In the genomic region with DNA sequence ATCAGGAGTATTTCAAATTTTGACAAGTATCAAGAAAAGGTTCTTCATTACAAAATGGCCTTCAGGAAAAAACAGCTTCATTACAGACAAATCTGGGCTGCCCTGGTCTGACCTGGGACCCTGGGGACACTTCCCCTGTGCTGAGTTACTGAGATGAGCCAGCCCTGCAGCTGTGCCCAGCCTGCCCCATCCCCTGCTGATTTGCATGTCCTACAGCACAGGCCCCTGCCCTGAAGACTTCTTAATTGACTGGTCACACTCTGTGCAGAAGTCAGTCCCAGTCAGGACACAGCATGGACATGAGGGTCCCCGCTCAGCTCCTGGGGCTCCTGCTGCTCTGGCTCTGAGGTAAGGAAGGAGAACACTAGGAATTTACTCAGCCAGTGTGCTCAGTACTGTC, we compare ENCODE assay signal across 20 cellular contexts.
A peak's percentile ranks its signal among the peaks of the same experiment; 100 is the strongest.
DNase-seq lines count a peak whose midpoint lies in the region; ATAC-seq and TF ChIP-seq lines count a peak whose summit lies in the region.
"Had no signal": no experiment of that assay in that cellular context is flagged by ENCODE, and none has a peak within 500 bp of the region (broad histone marks: within the 10 kb centered on the region; RNA-seq: fewer than 3 reads in every experiment).

No MANE protein-coding gene starts in this region.

- H3K36me3 Mint-ChIP-seq in activated B cell treated with CpG ODN at 0.5 μM for 24 hours (ENCODE audit: low read depth), result no peaks in the 10 kb centered on the region
- H3K36me3 Mint-ChIP-seq: CD8-positive, alpha-beta T cell had no signal

- DNase-seq in NAMALWA (ENCODE audit: low spot score), result peak; percentile 40
- DNase-seq in activated B cell treated with CpG ODN at 0.5 μM for 24 hours, result no peak
- DNase-seq in neuronal stem cell (ENCODE audit: low spot score), result no peak
- DNase-seq in NCI-H2196 (lab: John Stamatoyannopoulos, UW; ENCODE audit: unreplicated experiment), result no peak
- DNase-seq in T-helper 2 cell, result no peak
- no peak for DNase-seq in GM10248 (ENCODE audit: extremely low spot score)
- DNase-seq: Caco-2; CD8-positive, alpha-beta T cell; EL; GDM1; KBM-7; MG63; NCI-H2029 treated with DMSO at 0.1 percent for 48 hours; NCI-H2227 treated with DMSO at 0.1 percent for 48 hours; NCI-H69; OCI-M1; SK-N-SH had no signal

- H2AK5ac ChIP-seq in neuronal stem cell (ENCODE audit: low read depth, low read length), result no peak overlapping the region

- H4K20me1 ChIP-seq in BLaER1, result no peaks in the 10 kb centered on the region

- peak overlapping the region; percentile 43 for H3K14ac ChIP-seq in neuronal stem cell (ENCODE audit: low read length)

- POLR2A ChIA-PET in activated B cell treated with CpG ODN at 0.5 μM for 24 hours (lab: Charles Lee), result no interaction called here
- POLR2A ChIA-PET in GM10248 (lab: Yijun Ruan, JAX), result no interaction called here

- H3K27ac Mint-ChIP-seq in activated B cell treated with CpG ODN at 0.5 μM for 24 hours, result no peak overlapping the region
- H3K27ac Mint-ChIP-seq: CD8-positive, alpha-beta T cell had no signal

- no CpG with 5 or more reads among the region's 1 CpG for WGBS in neuronal stem cell (ENCODE audit: extremely low coverage in 2 of 2, insufficient read length in 2 of 2, insufficient replicate concordance in 1 of 2), 2 donors

- H2AFZ ChIP-seq in neuronal stem cell (ENCODE audit: low read length), result no peak overlapping the region

- H4K8ac ChIP-seq in neuronal stem cell (ENCODE audit: low read depth, low read length), result no peak overlapping the region

- ATAC-seq in activated B cell treated with CpG ODN at 0.5 μM for 24 hours (ENCODE audit: low read depth) (peak; percentile 80), GM18498 (IDR thresholded peaks at IDR 0.05; ENCODE audit: unreplicated experiment) (no peak)
- ATAC-seq: CD8-positive, alpha-beta T cell had no signal

- no peaks in the 10 kb centered on the region for H3K9me3 Mint-ChIP-seq in activated B cell treated with CpG ODN at 0.5 μM for 24 hours
- H3K9me3 Mint-ChIP-seq: CD8-positive, alpha-beta T cell had no signal

- H3K36me3 ChIP-seq in BLaER1 (no peaks in the 10 kb centered on the region), neuronal stem cell (replicated peaks in 1 of 2; ENCODE audit: control insufficient read depth in 2 of 2, insufficient read depth in 2 of 2, low read length in 2 of 2) (no peaks in the 10 kb centered on the region)
- H3K36me3 ChIP-seq: MG63 had no signal

- H3K4ac ChIP-seq in neuronal stem cell (ENCODE audit: low read length), result no peak overlapping the region

- H3K9me3 ChIP-seq in BLaER1 (no peaks in the 10 kb centered on the region), neuronal stem cell (replicated peaks in 1 of 2; ENCODE audit: control insufficient read depth in 2 of 2, insufficient read depth in 1 of 2, low read depth in 1 of 2, low read length in 2 of 2) (peaks cover 0 to 4% of the 10 kb centered on the region in 2 donors)
- H3K9me3 ChIP-seq: Caco-2, MG63, SK-N-SH had no signal

- no peaks in the 10 kb centered on the region for H3K79me1 ChIP-seq in neuronal stem cell (ENCODE audit: low read depth, low read length)

- CTCF ChIA-PET in activated B cell treated with CpG ODN at 0.5 μM for 24 hours (lab: Charles Lee), result no interaction called here
- CTCF ChIA-PET in GM10248 (lab: Yijun Ruan, JAX), result no interaction called here

- H3K4me2 ChIP-seq in BLaER1, result peak overlapping the region; percentile 79
- H3K4me2 ChIP-seq in neuronal stem cell (ENCODE audit: insufficient read depth, low read length, poor library complexity, severe bottlenecking), result no peak overlapping the region
- H3K4me2 ChIP-seq: SK-N-SH had no signal

- H3K23ac ChIP-seq in neuronal stem cell (ENCODE audit: low read depth, low read length, poor library complexity), result no peak overlapping the region

- no peak overlapping the region for H3K18ac ChIP-seq in neuronal stem cell (ENCODE audit: low read length)

- H2BK12ac ChIP-seq in neuronal stem cell (ENCODE audit: low read length), result no peak overlapping the region

- H3K27ac ChIP-seq in BLaER1, result peak overlapping the region; percentile 15; the same call in 1 of the 2 replicates
- H3K27ac ChIP-seq in neuronal stem cell (replicated peaks; ENCODE audit: low read length), result no peak overlapping the region
- H3K27ac ChIP-seq: C4-2B had no signal

- peaks cover 37% of the 10 kb centered on the region for H3K4me1 Mint-ChIP-seq in activated B cell treated with CpG ODN at 0.5 μM for 24 hours

- no peaks in the 10 kb centered on the region for H3K27me3 ChIP-seq in BLaER1
- H3K27me3 ChIP-seq in neuronal stem cell (ENCODE audit: control insufficient read depth in 3 of 3, insufficient read depth in 3 of 3, low read depth in 1 of 3, low read length in 3 of 3), result peaks cover 0 to 9% (median 0%) of the 10 kb centered on the region in 3 experiments

- no peak overlapping the region for H2BK5ac ChIP-seq in neuronal stem cell (ENCODE audit: low read length)

- H3K4me1 ChIP-seq in BLaER1 (peaks cover 28% of the 10 kb centered on the region), neuronal stem cell (ENCODE audit: control insufficient read depth in 2 of 2, insufficient read depth in 1 of 2, low read depth in 1 of 2, low read length in 2 of 2) (no peaks in the 10 kb centered on the region)
- H3K4me1 ChIP-seq: Caco-2 had no signal

- H2BK120ac ChIP-seq in neuronal stem cell (ENCODE audit: low read depth, low read length), result no peak overlapping the region

- no peak overlapping the region for H4K91ac ChIP-seq in neuronal stem cell (ENCODE audit: low read depth, low read length, poor library complexity)

- intact Hi-C loops in activated B cell treated with CpG ODN at 0.5 μM for 24 hours (cut with micrococcal nuclease), result no loop called here

- H3K4me3 Mint-ChIP-seq in activated B cell treated with CpG ODN at 0.5 μM for 24 hours, result peak overlapping the region; percentile 45
- H3K4me3 Mint-ChIP-seq: CD8-positive, alpha-beta T cell had no signal

- TF ChIP-seq CTCF in activated B cell treated with CpG ODN at 0.5 μM for 24 hours (IDR thresholded peaks at IDR 0.05), result no peak
- TF ChIP-seq CTCF in GM10248 (IDR thresholded peaks at IDR 0.05; ENCODE audit: control extremely low read depth, extremely low read depth, low read depth, missing control alignments), result no peak

- H3K9ac ChIP-seq in BLaER1 (peak overlapping the region; percentile 27; the same call in 1 of the 2 replicates), neuronal stem cell (ENCODE audit: low read depth, low read length, poor library complexity) (no peak overlapping the region)
- H3K9ac ChIP-seq: SK-N-SH had no signal

- H3K4me3 ChIP-seq in BLaER1 (no peak overlapping the region), neuronal stem cell (ENCODE audit: low read length in 2 of 2) (no peak overlapping the region)
- H3K4me3 ChIP-seq: MG63 had no signal

- peaks cover 4% of the 10 kb centered on the region for H3K27me3 Mint-ChIP-seq in activated B cell treated with CpG ODN at 0.5 μM for 24 hours

- H2BK15ac ChIP-seq in neuronal stem cell (ENCODE audit: low read length), result no peak overlapping the region
